In genomic region chr16:89466920-89467319, GRCh38 we compare ENCODE assay signal across 16 cellular contexts. TPM values are rescaled to one million over a fixed set of nuclear protein-coding genes. Genes with fewer than 3 reads are reported as not detected.
DNase-seq lines count a peak whose midpoint lies in the region; ATAC-seq and TF ChIP-seq lines count a peak whose summit lies in the region.
"Had no signal": no experiment of that assay in that cellular context is flagged by ENCODE, and none has a peak within 500 bp of the region (broad histone marks: within the 10 kb centered on the region; RNA-seq: fewer than 3 reads in every experiment).

No MANE protein-coding gene starts in this region.

- H3K4ac ChIP-seq in neuronal stem cell (ENCODE audit: low read length): no peak overlapping the region

- DNase-seq in activated naive CD4-positive, alpha-beta T cell treated with anti-CD3 and anti-CD28 coated beads for 36 hours: no peak
- no peak for DNase-seq in activated naive CD4-positive, alpha-beta T cell treated with anti-CD3 and anti-CD28 coated beads, Interleukin-2, amount 10 ng/mL, durations not matched to agents 7 days and 5 days
- DNase-seq in immature natural killer cell (no peak), retinal pigment epithelial cell (ENCODE audit: low read depth) (peak; percentile 74), neuronal stem cell (ENCODE audit: low spot score) (no peak)
- DNase-seq: NCI-H1092; NCI-H1694; NCI-H69; NK-92 treated with Interleukin-12 subunit alpha and Interleukin-12 subunit beta, amount 100 ng/mL, for 24 hours had no signal

- H3K4me1 ChIP-seq in HEK293 (ENCODE audit: control insufficient read depth, insufficient read depth, low read length): peaks cover 8% of the 10 kb centered on the region; the same call in 1 of the 2 replicates
- peaks cover 8 to 18% of the 10 kb centered on the region in 2 donors for H3K4me1 ChIP-seq in neuronal stem cell (ENCODE audit: control insufficient read depth in 2 of 2, insufficient read depth in 1 of 2, low read depth in 1 of 2, low read length in 2 of 2)

- H3K4me3 Mint-ChIP-seq in activated naive CD4-positive, alpha-beta T cell treated with anti-CD3 and anti-CD28 coated beads for 36 hours: no peak overlapping the region
- H3K4me3 Mint-ChIP-seq in activated naive CD4-positive, alpha-beta T cell treated with anti-CD3 and anti-CD28 coated beads, Interleukin-2, amount 10 ng/mL, durations not matched to agents 7 days and 5 days: no peak overlapping the region
- H3K4me3 Mint-ChIP-seq in immature natural killer cell: peak overlapping the region in 2 of 5 donors; percentile 24 to 46
- H3K4me3 Mint-ChIP-seq: CD14-positive monocyte had no signal

- H3K9ac ChIP-seq in neuronal stem cell (ENCODE audit: low read depth, low read length, poor library complexity): no peak overlapping the region
- H3K9ac ChIP-seq: KMS-11 had no signal

- no peak overlapping the region for H3K18ac ChIP-seq in neuronal stem cell (ENCODE audit: low read length)

- H3K36me3 Mint-ChIP-seq in activated naive CD4-positive, alpha-beta T cell treated with anti-CD3 and anti-CD28 coated beads for 36 hours (ENCODE audit: low read depth): peaks cover 19% of the 10 kb centered on the region
- peaks cover 21% of the 10 kb centered on the region for H3K36me3 Mint-ChIP-seq in activated naive CD4-positive, alpha-beta T cell treated with anti-CD3 and anti-CD28 coated beads, Interleukin-2, amount 10 ng/mL, durations not matched to agents 7 days and 5 days
- H3K36me3 Mint-ChIP-seq in immature natural killer cell: peaks cover 0 to 6% (median 0%) of the 10 kb centered on the region in 3 donors

- H3K27me3 ChIP-seq in neuronal stem cell (ENCODE audit: control insufficient read depth in 3 of 3, insufficient read depth in 3 of 3, low read depth in 1 of 3, low read length in 3 of 3): no peaks in the 10 kb centered on the region

- H3K4me3 ChIP-seq in HEK293 (ENCODE audit: low read depth, low read length) (no peak overlapping the region), retinal pigment epithelial cell (ENCODE audit: low read length) (peak overlapping the region; percentile 9), neuronal stem cell (ENCODE audit: low read length in 2 of 2) (no peak overlapping the region)
- H3K4me3 ChIP-seq: A549 had no signal

- no peak overlapping the region for H2BK15ac ChIP-seq in neuronal stem cell (ENCODE audit: low read length)

- no peak overlapping the region for H2BK120ac ChIP-seq in neuronal stem cell (ENCODE audit: low read depth, low read length)

- H3K27ac Mint-ChIP-seq in activated naive CD4-positive, alpha-beta T cell treated with anti-CD3 and anti-CD28 coated beads for 36 hours: peak overlapping the region; percentile 34
- no peak overlapping the region for H3K27ac Mint-ChIP-seq in activated naive CD4-positive, alpha-beta T cell treated with anti-CD3 and anti-CD28 coated beads, Interleukin-2, amount 10 ng/mL, durations not matched to agents 7 days and 5 days
- H3K27ac Mint-ChIP-seq in immature natural killer cell: peak overlapping the region in 4 of 6 donors; percentile 21 to 73 (median 46)

- H3K27me3 Mint-ChIP-seq in activated naive CD4-positive, alpha-beta T cell treated with anti-CD3 and anti-CD28 coated beads for 36 hours (ENCODE audit: low read depth): no peaks in the 10 kb centered on the region
- H3K27me3 Mint-ChIP-seq in activated naive CD4-positive, alpha-beta T cell treated with anti-CD3 and anti-CD28 coated beads, Interleukin-2, amount 10 ng/mL, durations not matched to agents 7 days and 5 days: no peaks in the 10 kb centered on the region
- H3K27me3 Mint-ChIP-seq in immature natural killer cell (ENCODE audit: low read depth in 3 of 3): peaks cover 3 to 20% (median 8%) of the 10 kb centered on the region in 3 donors

- H2AK5ac ChIP-seq in neuronal stem cell (ENCODE audit: low read depth, low read length): no peak overlapping the region

- no peak overlapping the region for H2BK12ac ChIP-seq in neuronal stem cell (ENCODE audit: low read length)

- H4K8ac ChIP-seq in neuronal stem cell (ENCODE audit: low read depth, low read length): no peak overlapping the region

- H4K91ac ChIP-seq in neuronal stem cell (ENCODE audit: low read depth, low read length, poor library complexity): no peak overlapping the region

- ATAC-seq in GM18520 (IDR thresholded peaks at IDR 0.05; ENCODE audit: unreplicated experiment) (no peak), GM19463 (IDR thresholded peaks at IDR 0.05; ENCODE audit: unreplicated experiment) (no peak)
- ATAC-seq: A549, HepG2 had no signal

- H3K9me3 Mint-ChIP-seq in activated naive CD4-positive, alpha-beta T cell treated with anti-CD3 and anti-CD28 coated beads for 36 hours: no peaks in the 10 kb centered on the region
- H3K9me3 Mint-ChIP-seq in activated naive CD4-positive, alpha-beta T cell treated with anti-CD3 and anti-CD28 coated beads, Interleukin-2, amount 10 ng/mL, durations not matched to agents 7 days and 5 days: no peaks in the 10 kb centered on the region
- no peaks in the 10 kb centered on the region for H3K9me3 Mint-ChIP-seq in immature natural killer cell
- H3K9me3 Mint-ChIP-seq: CD14-positive monocyte had no signal

- no peaks in the 10 kb centered on the region for H3K9me3 ChIP-seq in HEK293 (ENCODE audit: control insufficient read depth, insufficient read depth, low read depth, low read length)
- peaks cover 0 to 12% of the 10 kb centered on the region in 2 donors for H3K9me3 ChIP-seq in neuronal stem cell (replicated peaks in 1 of 2; ENCODE audit: control insufficient read depth in 2 of 2, insufficient read depth in 1 of 2, low read depth in 1 of 2, low read length in 2 of 2)
- H3K9me3 ChIP-seq: A549 had no signal

- no CpG with 5 or more reads among the region's 5 CpGs for WGBS in neuronal stem cell (ENCODE audit: extremely low coverage in 2 of 2, insufficient read length in 2 of 2, insufficient replicate concordance in 1 of 2), 2 donors

- H3K36me3 ChIP-seq in HEK293 (ENCODE audit: control insufficient read depth in 2 of 2, insufficient read depth in 1 of 2, low read length in 2 of 2) (peaks cover 0 to 3% of the 10 kb centered on the region in 2 experiments; a peak in 2 of 3 replicates), neuronal stem cell (replicated peaks in 1 of 2; ENCODE audit: control insufficient read depth in 2 of 2, insufficient read depth in 2 of 2, low read length in 2 of 2) (peaks cover 6 to 29% of the 10 kb centered on the region in 2 donors)

- no peak overlapping the region for H3K4me2 ChIP-seq in neuronal stem cell (ENCODE audit: insufficient read depth, low read length, poor library complexity, severe bottlenecking)
- H3K4me2 ChIP-seq: A549, KMS-11 had no signal

- no peak overlapping the region for H3K27ac ChIP-seq in HEK293 (ENCODE audit: extremely low read depth, low read depth, low read length)
- no peak overlapping the region for H3K27ac ChIP-seq in neuronal stem cell (replicated peaks; ENCODE audit: low read length)
- H3K27ac ChIP-seq: A549, KMS-11 had no signal

- no peak overlapping the region for H3K14ac ChIP-seq in neuronal stem cell (ENCODE audit: low read length)

- no peak overlapping the region for H2BK5ac ChIP-seq in neuronal stem cell (ENCODE audit: low read length)

- H3K79me1 ChIP-seq in neuronal stem cell (ENCODE audit: low read depth, low read length): peaks cover 2% of the 10 kb centered on the region

- no peak overlapping the region for H2AFZ ChIP-seq in neuronal stem cell (ENCODE audit: low read length)

- H3K23ac ChIP-seq in neuronal stem cell (ENCODE audit: low read depth, low read length, poor library complexity): no peak overlapping the region

- TF ChIP-seq CTCF in HEK293 (tag by site-specific recombination; IDR thresholded peaks at IDR 0.05) (no peak), retinal pigment epithelial cell (conservative IDR thresholded peaks at IDR 0.05; ENCODE audit: low read depth, low read length) (no peak)

- POLR2A ChIA-PET in HEK293 (lab: Yijun Ruan, JAX): no interaction called here

- intact Hi-C loops in activated naive CD4-positive, alpha-beta T cell treated with anti-CD3 and anti-CD28 coated beads for 36 hours (cut with micrococcal nuclease): no loop called here

- peaks cover 70% of the 10 kb centered on the region for H3K4me1 Mint-ChIP-seq in activated naive CD4-positive, alpha-beta T cell treated with anti-CD3 and anti-CD28 coated beads for 36 hours (ENCODE audit: low read depth)
- H3K4me1 Mint-ChIP-seq in activated naive CD4-positive, alpha-beta T cell treated with anti-CD3 and anti-CD28 coated beads, Interleukin-2, amount 10 ng/mL, durations not matched to agents 7 days and 5 days: peaks cover 62% of the 10 kb centered on the region
- H3K4me1 Mint-ChIP-seq in immature natural killer cell: peaks cover 78 to 82% of the 10 kb centered on the region in 2 donors

- CTCF ChIA-PET in activated naive CD4-positive, alpha-beta T cell treated with anti-CD3 and anti-CD28 coated beads for 36 hours (lab: Charles Lee): interaction anchor here (0.7 kb wide), 1 partner anchor 51 kb away, joined by 6 read pairs; no protein-coding TSS in a partner anchor
- CTCF ChIA-PET in activated naive CD4-positive, alpha-beta T cell treated with anti-CD3 and anti-CD28 coated beads, Interleukin-2, amount 10 ng/mL, durations not matched to agents 7 days and 5 days (lab: Charles Lee): interaction anchor here (0.8 kb wide), 1 partner anchor 12 kb away, joined by 3 read pairs; no protein-coding TSS in a partner anchor
- CTCF ChIA-PET in HEK293 (lab: Yijun Ruan, JAX): no interaction called here

TF ChIP-seq in HEK293, 187 proteins besides CTCF, POLR2A, EP300 and RAD21 (continues in another document):
- no peak for TF ChIP-seq ZNF514 (tag by site-specific recombination; IDR thresholded peaks at IDR 0.05)
- TF ChIP-seq OSR2 (tag by site-specific recombination; IDR thresholded peaks at IDR 0.05): no peak
- TF ChIP-seq BCL11A (tag by site-specific recombination; IDR thresholded peaks at IDR 0.05; ENCODE audit: low read depth): no peak

RNA-seq across cellular contexts. Expression of gene ANKRD11, which starts 23.4 kb away (rescaled TPM):
- total RNA-seq in activated naive CD4-positive, alpha-beta T cell treated with anti-CD3 and anti-CD28 coated beads for 36 hours: 100 to 1,000 TPM; 174 to 177 TPM
- polyA plus RNA-seq in immature natural killer cell: 10 to 100 TPM in 1 of 3 donors, 1 to 10 TPM in 2; 3.7 to 14.3 (median 8.5) TPM
- polyA plus RNA-seq in neuronal stem cell (2013, experiment 1 of 2): 65.4 TPM
- polyA plus RNA-seq in neuronal stem cell (2013, experiment 2 of 2): 69.8 TPM

RNA-seq across cellular contexts. Expression of gene SPG7, which starts 41.3 kb away (rescaled TPM):
- total RNA-seq in activated naive CD4-positive, alpha-beta T cell treated with anti-CD3 and anti-CD28 coated beads for 36 hours: 10 to 100 TPM; 62.4 to 67.7 TPM
- polyA plus RNA-seq in immature natural killer cell: 10 to 100 TPM; 39.7 to 48.4 (median 41.0) TPM
- polyA plus RNA-seq in neuronal stem cell (2013, experiment 1 of 2): 43.4 TPM
- polyA plus RNA-seq in neuronal stem cell (2013, experiment 2 of 2): 47.1 TPM
